16 cellular contexts compared by ENCODE assay signal in genomic region chr10:60734226-60734625, GRCh38. TPM values are rescaled to one million over a fixed set of nuclear protein-coding genes. Genes with fewer than 3 reads are reported as not detected.
DNase-seq lines count a peak whose midpoint lies in the region; TF ChIP-seq lines count a peak whose summit lies in the region.
"Had no signal": no experiment of that assay in that cellular context is flagged by ENCODE, and none has a peak within 500 bp of the region (broad histone marks: within the 10 kb centered on the region; RNA-seq: fewer than 3 reads in every experiment).

No MANE protein-coding gene starts in this region.

- H3K27ac ChIP-seq in esophagus (ENCODE audit: low read depth in 2 of 2, low read length in 1 of 2) (peak overlapping the region in 1 of 2 donors; percentile 82), ovary (peak overlapping the region in 1 of 2 donors; percentile 87), A673 (ENCODE audit: low read depth, low read length, poor library complexity, severe bottlenecking) (no peak overlapping the region)

- peak overlapping the region; percentile 80 for H3K4me3 Mint-ChIP-seq in Calu3 (ENCODE audit: low read depth, unreplicated experiment)
- H3K4me3 Mint-ChIP-seq: activated naive CD8-positive, alpha-beta T cell treated with anti-CD3 and anti-CD28 coated beads for 36 hours had no signal

- TF ChIP-seq CTCF in Calu3 (IDR thresholded peaks at IDR 0.05; ENCODE audit: unreplicated experiment): no peak
- no peak for TF ChIP-seq CTCF in LNCaP clone FGC (IDR thresholded peaks at IDR 0.05; ENCODE audit: control insufficient read depth, extremely low read depth, insufficient read depth)
- TF ChIP-seq CTCF in ovary (IDR thresholded peaks at IDR 0.05): no peak
- no peak for TF ChIP-seq CTCF in A673 (conservative IDR thresholded peaks at IDR 0.05; ENCODE audit: low read depth, low read length)

- POLR2A ChIA-PET in A673 (lab: Charles Lee; ENCODE audit: low non-redundant PET): no interaction called here

- DNase-seq in Calu3 (no peak), LNCaP clone FGC (ENCODE audit: low read depth) (no peak), ovary (no peak), A673 (ENCODE audit: low spot score) (no peak), activated gamma-delta T cell treated with Interleukin-2 at 50 U/mL for 16 hours (no peak)
- no peak for DNase-seq in activated CD4-positive, CD25-positive, alpha-beta regulatory T cell (lab: John Stamatoyannopoulos, UW)
- DNase-seq: activated CD4-positive, alpha-beta T cell treated with anti-CD3 and anti-CD28 coated beads, Interleukin-2, amount 50 U/mL, for 1 hour; activated naive CD8-positive, alpha-beta T cell treated with anti-CD3 and anti-CD28 coated beads for 36 hours; CD4-positive, CD25-positive, alpha-beta regulatory T cell; HCEC 1CT; midbrain; NCI-H1092; OCI-M1; stimulated activated naive CD8-positive, alpha-beta T cell treated with anti-CD3 and anti-CD28 coated beads, Interleukin-15, amount 100 ng/mL, for 72 hours; SW 1271 had no signal

- H3K27me3 Mint-ChIP-seq in Calu3 (ENCODE audit: unreplicated experiment): no peaks in the 10 kb centered on the region

- H3K36me3 Mint-ChIP-seq in Calu3 (ENCODE audit: insufficient read depth, unreplicated experiment): peaks cover 23% of the 10 kb centered on the region
- H3K36me3 Mint-ChIP-seq: activated naive CD8-positive, alpha-beta T cell treated with anti-CD3 and anti-CD28 coated beads for 36 hours; CD4-positive, CD25-positive, alpha-beta regulatory T cell had no signal

- H3K9me3 ChIP-seq in esophagus (ENCODE audit: control insufficient read depth in 2 of 2, insufficient read depth in 1 of 2, low read depth in 1 of 2, low read length in 1 of 2) (no peaks in the 10 kb centered on the region), ovary (no peaks in the 10 kb centered on the region), A673 (ENCODE audit: low read depth, low read length, poor library complexity, severe bottlenecking) (no peaks in the 10 kb centered on the region)

- H3K4me3 ChIP-seq in LNCaP clone FGC (ENCODE audit: low read depth, low read length): peak overlapping the region; percentile 60
- peak overlapping the region; percentile 25 to 82 for H3K4me3 ChIP-seq in esophagus (ENCODE audit: low read depth in 1 of 2, low read length in 2 of 2)
- peak overlapping the region; percentile 54 for H3K4me3 ChIP-seq in ovary
- H3K4me3 ChIP-seq in A673 (ENCODE audit: low read depth, low read length, poor library complexity, severe bottlenecking): no peak overlapping the region

- H3K36me3 ChIP-seq in esophagus (ENCODE audit: control insufficient read depth in 2 of 2, insufficient read depth in 2 of 2, low read length in 1 of 2) (no peaks in the 10 kb centered on the region), ovary (no peaks in the 10 kb centered on the region), A673 (ENCODE audit: insufficient read depth, low read length, poor library complexity, severe bottlenecking) (no peaks in the 10 kb centered on the region)

- intact Hi-C loops in Calu3 (cut with micrococcal nuclease; ENCODE audit: unreplicated experiment): no loop called here
- intact Hi-C loops in ovary (cut with DNase I): no loop called here
- intact Hi-C loops in A673 (cut with micrococcal nuclease; ENCODE audit: unreplicated experiment): no loop called here

- BruUV-seq in Calu3 (replicated peaks; lab: Mats Ljungman, UMichigan) (no TSS peak), A673 (replicated peaks; lab: Mats Ljungman, UMichigan) (no TSS peak)

- TF ChIP-seq EP300 in ovary (IDR thresholded peaks at IDR 0.05): no peak

- peaks cover 0 to 4% of the 10 kb centered on the region in 2 donors for H3K4me1 ChIP-seq in esophagus (ENCODE audit: control insufficient read depth in 2 of 2, insufficient read depth in 2 of 2, low read length in 1 of 2)
- no peaks in the 10 kb centered on the region for H3K4me1 ChIP-seq in ovary (ENCODE audit: insufficient read depth)
- H3K4me1 ChIP-seq in A673 (ENCODE audit: insufficient read depth, low read length, poor library complexity, severe bottlenecking): no peaks in the 10 kb centered on the region

- no peaks in the 10 kb centered on the region for H3K9me3 Mint-ChIP-seq in Calu3 (ENCODE audit: low read depth, unreplicated experiment)
- H3K9me3 Mint-ChIP-seq: activated naive CD8-positive, alpha-beta T cell treated with anti-CD3 and anti-CD28 coated beads for 36 hours; stimulated activated naive CD8-positive, alpha-beta T cell treated with anti-CD3 and anti-CD28 coated beads, Interleukin-15, amount 100 ng/mL, for 72 hours had no signal

- H3K27me3 ChIP-seq in esophagus (ENCODE audit: control insufficient read depth in 1 of 2, insufficient read depth in 2 of 2, low read length in 2 of 2) (no peaks in the 10 kb centered on the region), ovary (no peaks in the 10 kb centered on the region), A673 (replicated peaks; ENCODE audit: insufficient read depth, low read depth, low read length, poor library complexity) (no peaks in the 10 kb centered on the region)

- CTCF ChIA-PET in Calu3 (lab: Charles Lee) (interaction anchor here (1.8 kb wide), 1 partner anchor 44 kb away, joined by 6 read pairs; the partner anchor contains the start of gene CDK1), A673 (lab: Charles Lee) (no interaction called here)

- no peak overlapping the region for H3K27ac Mint-ChIP-seq in Calu3 (ENCODE audit: unreplicated experiment)
- H3K27ac Mint-ChIP-seq: activated naive CD8-positive, alpha-beta T cell treated with anti-CD3 and anti-CD28 coated beads for 36 hours; CD4-positive, CD25-positive, alpha-beta regulatory T cell; stimulated activated naive CD8-positive, alpha-beta T cell treated with anti-CD3 and anti-CD28 coated beads, Interleukin-15, amount 100 ng/mL, for 72 hours had no signal

- WGBS in esophagus, 2 donors: 59 to 80% methylated on average over 3 of the region's 3 CpGs
- 38 to 61% (median 44%) methylated on average over 3 of the region's 3 CpGs for WGBS in ovary, 3 donors

- no peak for TF ChIP-seq POLR2A in ovary (IDR thresholded peaks at IDR 0.05)

- peaks cover 16% of the 10 kb centered on the region for H3K4me1 Mint-ChIP-seq in Calu3 (ENCODE audit: low read depth, unreplicated experiment)

RNA-seq across cellular contexts. Expression of gene CDK1, which starts 44.1 kb away (rescaled TPM):
- total RNA-seq in Calu3 (2022) (125 and 140 TPM in 2 replicates), ovary (1 to 10 TPM in 6 of 7 donors, under 1 TPM in 1; 0.91 to 5.0 (median 2.5) TPM), A673 (2021) (153 and 168 TPM in 2 replicates)
- polyA plus RNA-seq in esophagus (10 to 100 TPM; 22.4 to 23.4 TPM), ovary (1 to 10 TPM; 3.6 to 3.9 TPM)

Comparison
In these comparisons a context has a peak if more than half of its experiments do, and no peak if none do; other contexts are left out.
1. RNA of gene CDK1, which starts 44.1 kb away (total RNA-seq): 153 to 168 TPM in A673 and 125 to 140 TPM in Calu3; 0.91 to 5.0 TPM in ovary; every median in the first group is over 10 times any median in the second.